In the genomic region with DNA sequence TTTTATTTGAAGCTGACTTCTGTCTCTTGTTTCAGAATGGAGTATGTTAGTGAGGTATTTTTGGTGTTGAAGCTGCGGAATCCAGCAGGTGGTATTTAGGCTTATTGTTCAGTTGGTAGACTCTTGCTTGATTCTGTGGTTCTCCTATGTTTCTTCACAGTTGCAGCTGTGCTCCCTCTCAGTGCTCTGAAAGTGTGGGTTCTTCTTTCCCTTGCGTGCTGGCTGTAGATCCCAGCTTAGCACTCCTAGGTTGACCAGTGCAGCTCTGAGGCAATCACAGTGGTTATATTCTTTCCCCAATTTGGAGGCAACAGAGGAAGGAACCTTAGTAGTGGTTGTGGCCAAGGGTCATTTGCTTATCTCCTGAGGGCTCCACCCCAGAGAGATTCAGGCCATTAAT, we compare ENCODE assay signal across 13 cellular contexts.
"Had no signal": no experiment of that assay in that cellular context is flagged by ENCODE, and none has a peak within 500 bp of the region (broad histone marks: within the 10 kb centered on the region; RNA-seq: fewer than 3 reads in every experiment).

No MANE protein-coding gene starts in this region.

- ATAC-seq: activated T-helper 17 cell treated with anti-CD3 and anti-CD28 coated beads, Interleukin-2, amount 50 U/mL, for 72 hours; body of pancreas; effector memory CD8-positive, alpha-beta T cell; natural killer cell had no signal

- H3K36me3 ChIP-seq: tibial nerve, vagina had no signal

- H3K27ac Mint-ChIP-seq: activated T-helper 17 cell treated with anti-CD3 and anti-CD28 coated beads, Interleukin-2, amount 50 U/mL, for 72 hours; effector memory CD8-positive, alpha-beta T cell; natural killer cell; stimulated activated naive CD8-positive, alpha-beta T cell treated with anti-CD3 and anti-CD28 coated beads, Interleukin-15, Interleukin-2, amounts not matched to agents 100 ng/mL and 50 ng/mL, for 24 hours had no signal

- H3K9me3 ChIP-seq: body of pancreas, vagina had no signal

- H3K4me3 Mint-ChIP-seq: activated T-helper 17 cell treated with anti-CD3 and anti-CD28 coated beads, Interleukin-2, amount 50 U/mL, for 72 hours; effector memory CD8-positive, alpha-beta T cell; natural killer cell; stimulated activated naive CD8-positive, alpha-beta T cell treated with anti-CD3 and anti-CD28 coated beads, Interleukin-15, Interleukin-2, amounts not matched to agents 100 ng/mL and 50 ng/mL, for 24 hours had no signal

- DNase-seq: activated CD4-positive, alpha-beta T cell treated with anti-CD3 and anti-CD28 coated beads, Interleukin-2, amount 50 U/mL, for 4 hours; activated naive CD4-positive, alpha-beta T cell treated with Interleukin-2 at 50 U/mL for 16 hours; body of pancreas; effector memory CD8-positive, alpha-beta T cell; mesenchymal stem cell; natural killer cell; nucleus accumbens; posterior cingulate gyrus; stimulated activated CD4-positive, alpha-beta T cell treated with anti-CD3 and anti-CD28 coated beads, Interleukin-2, amount 100 ng/mL, for 24 hours had no signal

- H3K27ac ChIP-seq: body of pancreas, tibial nerve, vagina had no signal

- H3K36me3 Mint-ChIP-seq: natural killer cell had no signal

- H3K4me1 ChIP-seq: body of pancreas, tibial nerve, vagina had no signal

- H3K27me3 Mint-ChIP-seq: stimulated activated naive CD8-positive, alpha-beta T cell treated with anti-CD3 and anti-CD28 coated beads, Interleukin-15, Interleukin-2, amounts not matched to agents 100 ng/mL and 50 ng/mL, for 24 hours had no signal

- H3K4me1 Mint-ChIP-seq: activated T-helper 17 cell treated with anti-CD3 and anti-CD28 coated beads, Interleukin-2, amount 50 U/mL, for 72 hours; natural killer cell had no signal

- H3K27me3 ChIP-seq: body of pancreas, tibial nerve, vagina had no signal

- H3K4me3 ChIP-seq: body of pancreas, tibial nerve, vagina had no signal

- H3K9me3 Mint-ChIP-seq: activated T-helper 17 cell treated with anti-CD3 and anti-CD28 coated beads, Interleukin-2, amount 50 U/mL, for 72 hours; effector memory CD8-positive, alpha-beta T cell; natural killer cell; stimulated activated naive CD8-positive, alpha-beta T cell treated with anti-CD3 and anti-CD28 coated beads, Interleukin-15, Interleukin-2, amounts not matched to agents 100 ng/mL and 50 ng/mL, for 24 hours had no signal
